ENCODE assay signal across 1 cellular context in the genomic region with DNA sequence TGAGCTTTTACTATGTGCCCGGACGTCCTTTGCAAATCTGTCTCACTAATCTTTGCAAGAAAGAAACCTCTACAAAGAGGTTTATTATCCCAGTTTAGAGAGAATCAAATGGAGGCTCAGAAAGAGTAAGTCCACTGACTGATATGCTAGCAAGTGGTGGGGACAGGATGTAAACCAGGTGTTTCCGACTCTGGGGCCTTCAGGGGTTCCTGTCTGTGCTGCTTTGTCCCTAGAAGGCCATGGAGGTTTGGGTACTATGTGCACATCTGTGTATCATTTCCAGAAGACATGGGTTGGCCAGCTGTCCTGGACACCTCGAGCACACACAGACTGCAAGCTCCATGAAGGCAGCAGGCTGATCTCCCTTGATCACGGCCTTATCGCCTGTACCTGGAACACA.
TF ChIP-seq lines count a peak whose summit lies in the region.

No MANE protein-coding gene starts in this region.

TF ChIP-seq in GM23338, 12 proteins besides CTCF, POLR2A, EP300 and RAD21 (continued from another document):
- TF ChIP-seq, protein P1, sequence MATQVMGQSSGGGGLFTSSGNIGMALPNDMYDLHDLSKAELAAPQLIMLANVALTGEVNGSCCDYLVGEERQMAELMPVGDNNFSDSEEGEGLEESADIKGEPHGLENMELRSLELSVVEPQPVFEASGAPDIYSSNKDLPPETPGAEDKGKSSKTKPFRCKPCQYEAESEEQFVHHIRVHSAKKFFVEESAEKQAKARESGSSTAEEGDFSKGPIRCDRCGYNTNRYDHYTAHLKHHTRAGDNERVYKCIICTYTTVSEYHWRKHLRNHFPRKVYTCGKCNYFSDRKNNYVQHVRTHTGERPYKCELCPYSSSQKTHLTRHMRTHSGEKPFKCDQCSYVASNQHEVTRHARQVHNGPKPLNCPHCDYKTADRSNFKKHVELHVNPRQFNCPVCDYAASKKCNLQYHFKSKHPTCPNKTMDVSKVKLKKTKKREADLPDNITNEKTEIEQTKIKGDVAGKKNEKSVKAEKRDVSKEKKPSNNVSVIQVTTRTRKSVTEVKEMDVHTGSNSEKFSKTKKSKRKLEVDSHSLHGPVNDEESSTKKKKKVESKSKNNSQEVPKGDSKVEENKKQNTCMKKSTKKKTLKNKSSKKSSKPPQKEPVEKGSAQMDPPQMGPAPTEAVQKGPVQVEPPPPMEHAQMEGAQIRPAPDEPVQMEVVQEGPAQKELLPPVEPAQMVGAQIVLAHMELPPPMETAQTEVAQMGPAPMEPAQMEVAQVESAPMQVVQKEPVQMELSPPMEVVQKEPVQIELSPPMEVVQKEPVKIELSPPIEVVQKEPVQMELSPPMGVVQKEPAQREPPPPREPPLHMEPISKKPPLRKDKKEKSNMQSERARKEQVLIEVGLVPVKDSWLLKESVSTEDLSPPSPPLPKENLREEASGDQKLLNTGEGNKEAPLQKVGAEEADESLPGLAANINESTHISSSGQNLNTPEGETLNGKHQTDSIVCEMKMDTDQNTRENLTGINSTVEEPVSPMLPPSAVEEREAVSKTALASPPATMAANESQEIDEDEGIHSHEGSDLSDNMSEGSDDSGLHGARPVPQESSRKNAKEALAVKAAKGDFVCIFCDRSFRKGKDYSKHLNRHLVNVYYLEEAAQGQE (IDR thresholded peaks at IDR 0.05; ENCODE audit: unreplicated experiment): no peak
- no peak for TF ChIP-seq EZH2 (IDR thresholded peaks at IDR 0.05; ENCODE audit: low read depth, unreplicated experiment)
- TF ChIP-seq NANOG (IDR thresholded peaks at IDR 0.05; ENCODE audit: borderline replicate concordance): no peak
- TF ChIP-seq EZH2phosphoT487 (IDR thresholded peaks at IDR 0.05; ENCODE audit: unreplicated experiment): no peak
TF ChIP-seq in GM23338: peak in this region for 0.
